In genomic region chr13:113009743-113010509, GRCh38 we compare ENCODE assay signal across 14 cellular contexts. TPM values are rescaled to one million over a fixed set of nuclear protein-coding genes. Genes with fewer than 3 reads are reported as not detected.
DNase-seq lines count a peak whose midpoint lies in the region; ATAC-seq and TF ChIP-seq lines count a peak whose summit lies in the region.
"Had no signal": no experiment of that assay in that cellular context is flagged by ENCODE, and none has a peak within 500 bp of the region (broad histone marks: within the 10 kb centered on the region; RNA-seq: fewer than 3 reads in every experiment).

No MANE protein-coding gene starts in this region.

- no peak for TF ChIP-seq CTCF in C4-2B (conservative IDR thresholded peaks at IDR 0.05)
- TF ChIP-seq CTCF in right lobe of liver (IDR thresholded peaks at IDR 0.05), result no peak

- WGBS in right lobe of liver (ENCODE audit: insufficient coverage, low coverage, low lambda C conversion rate, missing lambda C conversion rate), result 17% methylated on average over 8 of the region's 17 CpGs

- no peaks in the 10 kb centered on the region for H3K27me3 ChIP-seq in right lobe of liver
- H3K27me3 ChIP-seq: transverse colon had no signal

- H3K36me3 Mint-ChIP-seq in natural killer cell treated with Interleukin-12 subunit alpha and Interleukin-12 subunit beta and Interleukin-15 and Interleukin-18, amount 100 ng/mL, for 72 hours, result no peaks in the 10 kb centered on the region

- intact Hi-C loops in right lobe of liver (cut with DNase I), result no loop called here

- H3K27ac ChIP-seq in C4-2B, result peak overlapping the region; percentile 66
- H3K27ac ChIP-seq in right lobe of liver, result peak overlapping the region; percentile 65 to 80 (median 71)
- H3K27ac ChIP-seq: PC-9, transverse colon had no signal

- peaks cover 0 to 11% (median 2%) of the 10 kb centered on the region in 4 donors for H3K4me1 ChIP-seq in right lobe of liver
- H3K4me1 ChIP-seq: transverse colon had no signal

- no peak overlapping the region for H3K27ac Mint-ChIP-seq in natural killer cell treated with Interleukin-12 subunit alpha and Interleukin-12 subunit beta and Interleukin-15 and Interleukin-18, amount 100 ng/mL, for 72 hours
- H3K27ac Mint-ChIP-seq: T-helper 2 cell treated with Interferon-gamma antibody and Interleukin-4, amounts not matched to agents 5 μg/mL and 100 μg/mL, for 36 hours had no signal

- peaks cover 5 to 10% of the 10 kb centered on the region in 2 donors for H3K4me1 Mint-ChIP-seq in natural killer cell treated with Interleukin-12 subunit alpha and Interleukin-12 subunit beta and Interleukin-15 and Interleukin-18, amount 100 ng/mL, for 72 hours (ENCODE audit: low read depth in 2 of 2)

- H3K36me3 ChIP-seq in right lobe of liver, result no peaks in the 10 kb centered on the region
- H3K36me3 ChIP-seq: transverse colon had no signal

- ATAC-seq in right lobe of liver (peak; percentile 88 to 95 (median 91)), HG03460 (IDR thresholded peaks at IDR 0.05; ENCODE audit: unreplicated experiment) (no peak), HG03139 (IDR thresholded peaks at IDR 0.05; ENCODE audit: unreplicated experiment) (no peak)
- ATAC-seq in natural killer cell treated with Interleukin-12 subunit alpha and Interleukin-12 subunit beta and Interleukin-15 and Interleukin-18, amount 100 ng/mL, for 72 hours, result no peak

- peaks cover 3% of the 10 kb centered on the region for H3K9me3 Mint-ChIP-seq in natural killer cell treated with Interleukin-12 subunit alpha and Interleukin-12 subunit beta and Interleukin-15 and Interleukin-18, amount 100 ng/mL, for 72 hours

- no peak overlapping the region for H3K4me3 ChIP-seq in right lobe of liver
- H3K4me3 ChIP-seq: PC-9, transverse colon had no signal

- no peak for TF ChIP-seq POLR2A in right lobe of liver (IDR thresholded peaks at IDR 0.05)

- no peak overlapping the region for H3K4me3 Mint-ChIP-seq in natural killer cell treated with Interleukin-12 subunit alpha and Interleukin-12 subunit beta and Interleukin-15 and Interleukin-18, amount 100 ng/mL, for 72 hours
- H3K4me3 Mint-ChIP-seq: T-helper 2 cell treated with Interferon-gamma antibody and Interleukin-4, amounts not matched to agents 5 μg/mL and 100 μg/mL, for 36 hours had no signal

- no peaks in the 10 kb centered on the region for H3K9me3 ChIP-seq in right lobe of liver
- H3K9me3 ChIP-seq: transverse colon had no signal

- H3K27me3 Mint-ChIP-seq in natural killer cell treated with Interleukin-12 subunit alpha and Interleukin-12 subunit beta and Interleukin-15 and Interleukin-18, amount 100 ng/mL, for 72 hours, result peaks cover 7 to 9% of the 10 kb centered on the region in 2 donors
- H3K27me3 Mint-ChIP-seq: progenitor cell of endocrine pancreas had no signal

- DNase-seq in NCI-H69 (lab: John Stamatoyannopoulos, UW) (peak; percentile 72), dermis microvascular lymphatic vessel endothelial cell (ENCODE audit: low read depth in 2 of 2) (peak; percentile 81 to 82), right lobe of liver (peak; percentile 68 to 79 (median 69))
- no peak for DNase-seq in stimulated activated naive CD4-positive, alpha-beta T cell (lab: John Stamatoyannopoulos, UW)
- DNase-seq in natural killer cell treated with Interleukin-12 subunit alpha and Interleukin-12 subunit beta and Interleukin-15 and Interleukin-18, amount 100 ng/mL, for 72 hours (ENCODE audit: low spot score), result no peak
- DNase-seq: DMS79 treated with DMSO at 0.1 percent for 48 hours, NCI-H2227 treated with DMSO at 0.1 percent for 48 hours, PC-9, transverse colon had no signal

RNA-seq across cellular contexts. Expression of gene MCF2L, which starts 40.9 kb away (rescaled TPM):
- total RNA-seq in dermis microvascular lymphatic vessel endothelial cell, result 8.0 and 11.5 TPM in 2 replicates
- total RNA-seq in right lobe of liver, result 10 to 100 TPM in 5 of 6 experiments, 1 to 10 TPM in 1; 9.6 to 18.4 (median 11.7) TPM
- total RNA-seq in natural killer cell treated with Interleukin-12 subunit alpha and Interleukin-12 subunit beta and Interleukin-15 and Interleukin-18, amount 100 ng/mL, for 72 hours, result under 1 TPM; 0.56 to 0.74 TPM

Comparison
In these comparisons a context has a peak if more than half of its experiments do, and no peak if none do; other contexts are left out.
1. DNase-seq: peak in NCI-H69 (single experiment), dermis microvascular lymphatic vessel endothelial cell (2 of 2) and right lobe of liver (3 of 3); none in stimulated activated naive CD4-positive, alpha-beta T cell (0 of 6) and natural killer cell treated with Interleukin-12 subunit alpha and Interleukin-12 subunit beta and Interleukin-15 and Interleukin-18, amount 100 ng/mL, for 72 hours (single experiment).
2. ATAC-seq: peak in right lobe of liver (4 of 4); none in HG03460 (single experiment), HG03139 (single experiment) and natural killer cell treated with Interleukin-12 subunit alpha and Interleukin-12 subunit beta and Interleukin-15 and Interleukin-18, amount 100 ng/mL, for 72 hours (0 of 2).